Comparison of ENCODE assay signal across 9 cellular contexts in genomic region chr21:38830667-38831525, GRCh38. TPM values are rescaled to one million over a fixed set of nuclear protein-coding genes. Genes with fewer than 3 reads are reported as not detected.
A peak's percentile ranks its signal among the peaks of the same experiment; 100 is the strongest.
DNase-seq lines count a peak whose midpoint lies in the region; ATAC-seq, FAIRE-seq and TF ChIP-seq lines count a peak whose summit lies in the region.
"Had no signal": no experiment of that assay in that cellular context is flagged by ENCODE, and none has a peak within 500 bp of the region (broad histone marks: within the 10 kb centered on the region; RNA-seq: fewer than 3 reads in every experiment).

No MANE protein-coding gene starts in this region.

- H3K27ac Mint-ChIP-seq in activated T-cell treated with anti-CD3 and anti-CD28 coated beads, Interleukin-2, amount 50 U/mL, for 72 hours, result peak overlapping the region; percentile 25
- H3K27ac Mint-ChIP-seq in activated T-cell treated with anti-CD3 and anti-CD28 coated beads, Interleukin-2, amount 50 U/mL, for 24 hours, result no peak overlapping the region
- H3K27ac Mint-ChIP-seq in astrocyte (ENCODE audit: unreplicated experiment), result peak overlapping the region; percentile 72

- H3K36me3 ChIP-seq in astrocyte (ENCODE audit: insufficient read depth, low read length) (no peaks in the 10 kb centered on the region), tibial nerve (no peaks in the 10 kb centered on the region), ovary (no peaks in the 10 kb centered on the region)

- no peaks in the 10 kb centered on the region for H3K79me2 ChIP-seq in astrocyte (ENCODE audit: insufficient read depth, low read length)

- no peaks in the 10 kb centered on the region for H3K4me1 ChIP-seq in astrocyte (ENCODE audit: insufficient read depth, low read length)
- H3K4me1 ChIP-seq in tibial nerve, result peaks cover 0 to 16% (median 7%) of the 10 kb centered on the region in 4 donors
- H3K4me1 ChIP-seq in ovary (ENCODE audit: insufficient read depth), result no peaks in the 10 kb centered on the region

- H3K27me3 Mint-ChIP-seq in activated T-cell treated with anti-CD3 and anti-CD28 coated beads, Interleukin-2, amount 50 U/mL, for 72 hours (ENCODE audit: low read depth), result peaks cover 10% of the 10 kb centered on the region
- peaks cover 4% of the 10 kb centered on the region for H3K27me3 Mint-ChIP-seq in activated T-cell treated with anti-CD3 and anti-CD28 coated beads, Interleukin-2, amount 50 U/mL, for 24 hours
- H3K27me3 Mint-ChIP-seq in astrocyte (ENCODE audit: low read depth, unreplicated experiment), result peaks cover 2% of the 10 kb centered on the region

- H2AFZ ChIP-seq in astrocyte (ENCODE audit: low read depth, low read length), result no peak overlapping the region

- 93 to 95% methylated on average over 2 of the region's 2 CpGs for WGBS in tibial nerve, 2 donors
- 93 to 98% (median 95%) methylated on average over 2 of the region's 2 CpGs for WGBS in ovary, 3 donors

- no peak for TF ChIP-seq CTCF in astrocyte (IDR thresholded peaks at IDR 0.05; ENCODE audit: insufficient read depth, low read depth, low read length)
- TF ChIP-seq CTCF in tibial nerve (IDR thresholded peaks at IDR 0.05), result no peak
- no peak for TF ChIP-seq CTCF in ovary (IDR thresholded peaks at IDR 0.05)

- TF ChIP-seq POLR2A in tibial nerve (IDR thresholded peaks at IDR 0.05) (no peak), ovary (IDR thresholded peaks at IDR 0.05) (no peak)

- H3K36me3 Mint-ChIP-seq in activated T-cell treated with anti-CD3 and anti-CD28 coated beads, Interleukin-2, amount 50 U/mL, for 72 hours (ENCODE audit: insufficient read depth in 2 of 2), result peaks cover 8% of the 10 kb centered on the region in 2 donors
- peaks cover 5% of the 10 kb centered on the region for H3K36me3 Mint-ChIP-seq in activated T-cell treated with anti-CD3 and anti-CD28 coated beads, Interleukin-2, amount 50 U/mL, for 24 hours (ENCODE audit: low read depth)
- no peaks in the 10 kb centered on the region for H3K36me3 Mint-ChIP-seq in astrocyte (ENCODE audit: low read depth, unreplicated experiment)

- DNase-seq in activated T-cell treated with anti-CD3 and anti-CD28 coated beads, Interleukin-2, amount 50 U/mL, for 72 hours, result no peak
- DNase-seq in activated T-cell treated with anti-CD3 and anti-CD28 coated beads, Interleukin-2, amount 50 U/mL, for 24 hours, result no peak
- no peak for DNase-seq in astrocyte (ENCODE audit: low read depth)
- no peak for DNase-seq in tibial nerve (ENCODE audit: low spot score in 2 of 2)
- DNase-seq in C1 segment of cervical spinal cord (lab: John Stamatoyannopoulos, UW), result no peak
- DNase-seq in ovary, result no peak
- no peak for DNase-seq in NOMO-1 treated with dmso at 0.1 percent for 144 hours (lab: John Stamatoyannopoulos, UW; ENCODE audit: unreplicated experiment)
- DNase-seq: NCI-H1694 treated with DMSO at 0.1 percent for 48 hours had no signal

- no peak for TF ChIP-seq EP300 in tibial nerve (IDR thresholded peaks at IDR 0.05)
- TF ChIP-seq EP300 in ovary (IDR thresholded peaks at IDR 0.05), result no peak

- peaks cover 1 to 2% of the 10 kb centered on the region in 2 donors for H3K9me3 Mint-ChIP-seq in activated T-cell treated with anti-CD3 and anti-CD28 coated beads, Interleukin-2, amount 50 U/mL, for 72 hours
- H3K9me3 Mint-ChIP-seq in activated T-cell treated with anti-CD3 and anti-CD28 coated beads, Interleukin-2, amount 50 U/mL, for 24 hours, result peaks cover 4% of the 10 kb centered on the region
- H3K9me3 Mint-ChIP-seq in astrocyte (ENCODE audit: unreplicated experiment), result no peaks in the 10 kb centered on the region

- H3K27ac ChIP-seq in astrocyte (ENCODE audit: low read depth, low read length) (no peak overlapping the region), tibial nerve (peak overlapping the region; percentile 21 to 69 (median 34)), ovary (no peak overlapping the region)

- H3K9me3 ChIP-seq in astrocyte (ENCODE audit: insufficient read depth, low read depth, low read length) (no peaks in the 10 kb centered on the region), tibial nerve (peaks cover 0 to 11% (median 0%) of the 10 kb centered on the region in 4 donors), ovary (no peaks in the 10 kb centered on the region)

- no peak overlapping the region for H3K4me3 ChIP-seq in astrocyte (ENCODE audit: insufficient read depth, low read depth, low read length)
- H3K4me3 ChIP-seq in tibial nerve, result no peak overlapping the region
- H3K4me3 ChIP-seq in ovary, result no peak overlapping the region

- peak overlapping the region; percentile 39 to 49 for H3K4me3 Mint-ChIP-seq in activated T-cell treated with anti-CD3 and anti-CD28 coated beads, Interleukin-2, amount 50 U/mL, for 72 hours
- H3K4me3 Mint-ChIP-seq in activated T-cell treated with anti-CD3 and anti-CD28 coated beads, Interleukin-2, amount 50 U/mL, for 24 hours, result no peak overlapping the region
- H3K4me3 Mint-ChIP-seq in astrocyte (ENCODE audit: unreplicated experiment), result no peak overlapping the region

- no peak for FAIRE-seq in astrocyte (lab: Jason Lieb, UNC)

- no peak overlapping the region for H3K9ac ChIP-seq in astrocyte (ENCODE audit: low read length)

- H3K4me1 Mint-ChIP-seq in activated T-cell treated with anti-CD3 and anti-CD28 coated beads, Interleukin-2, amount 50 U/mL, for 72 hours (ENCODE audit: low read depth), result peaks cover 38% of the 10 kb centered on the region
- peaks cover 17% of the 10 kb centered on the region for H3K4me1 Mint-ChIP-seq in activated T-cell treated with anti-CD3 and anti-CD28 coated beads, Interleukin-2, amount 50 U/mL, for 24 hours (ENCODE audit: low read depth)
- peaks cover 10% of the 10 kb centered on the region for H3K4me1 Mint-ChIP-seq in astrocyte (ENCODE audit: low read depth, unreplicated experiment)

- no peak overlapping the region for H3K4me2 ChIP-seq in astrocyte (ENCODE audit: low read length)

- ATAC-seq in activated T-cell treated with anti-CD3 and anti-CD28 coated beads, Interleukin-2, amount 50 U/mL, for 72 hours (replicated peaks in 1 of 2), result no peak
- peak; percentile 60 for ATAC-seq in HG03060 (IDR thresholded peaks at IDR 0.05; ENCODE audit: low read depth, unreplicated experiment)

- H3K27me3 ChIP-seq in astrocyte (ENCODE audit: insufficient read depth, low read length), result no peaks in the 10 kb centered on the region
- H3K27me3 ChIP-seq in tibial nerve, result no peaks in the 10 kb centered on the region
- no peaks in the 10 kb centered on the region for H3K27me3 ChIP-seq in ovary

- no peaks in the 10 kb centered on the region for H4K20me1 ChIP-seq in astrocyte (ENCODE audit: insufficient read depth, low read length)

- intact Hi-C loops in ovary (cut with DNase I), result no loop called here

RNA-seq across cellular contexts. Expression of gene ETS2, which starts 25.2 kb away (rescaled TPM):
- total RNA-seq in activated T-cell treated with anti-CD3 and anti-CD28 coated beads, Interleukin-2, amount 50 U/mL, for 72 hours, result 100 to 1,000 TPM; 122 to 134 TPM
- 37.0 and 40.3 TPM in 2 replicates for total RNA-seq in astrocyte
- total RNA-seq in tibial nerve, result 100 to 1,000 TPM in 2 of 4 donors, 10 to 100 TPM in 2; 85.6 to 103 (median 98.5) TPM
- 100 to 1,000 TPM in 2 of 7 donors, 10 to 100 TPM in 5; 57.5 to 152 (median 79.6) TPM for total RNA-seq in ovary
- 10 to 100 TPM; 35.8 to 81.1 TPM for polyA plus RNA-seq in ovary

Comparison
In these comparisons a context has a peak if more than half of its experiments do, and no peak if none do; other contexts are left out.
1. H3K4me3 Mint-ChIP-seq: peak in activated T-cell treated with anti-CD3 and anti-CD28 coated beads, Interleukin-2, amount 50 U/mL, for 72 hours (2 of 2); none in activated T-cell treated with anti-CD3 and anti-CD28 coated beads, Interleukin-2, amount 50 U/mL, for 24 hours (single experiment) and astrocyte (single experiment).
2. H3K27ac ChIP-seq: peak in tibial nerve (4 of 4); none in astrocyte (single experiment) and ovary (0 of 2).